In genomic region chr10:63684257-63684936, GRCh38 we compare ENCODE assay signal across 19 cellular contexts.
"Had no signal": no experiment of that assay in that cellular context is flagged by ENCODE, and none has a peak within 500 bp of the region (broad histone marks: within the 10 kb centered on the region; RNA-seq: fewer than 3 reads in every experiment).

No MANE protein-coding gene starts in this region.

- H3K27me3 Mint-ChIP-seq: type B pancreatic cell had no signal

- H3K4me3 ChIP-seq: esophagus muscularis mucosa, gastrocnemius medialis, heart right ventricle, ovary, suprapubic skin, thyroid gland had no signal

- H3K4me3 Mint-ChIP-seq: effector memory CD8-positive, alpha-beta T cell; naive thymus-derived CD4-positive, alpha-beta T cell; type B pancreatic cell had no signal

- H3K9me3 ChIP-seq: esophagus muscularis mucosa, gastrocnemius medialis, heart right ventricle, ovary, suprapubic skin, thyroid gland had no signal

- H3K4me1 ChIP-seq: esophagus muscularis mucosa, thyroid gland had no signal

- FAIRE-seq: islet of Langerhans, small intestine, urothelium cell line had no signal

- ATAC-seq: effector memory CD8-positive, alpha-beta T cell; heart right ventricle; naive thymus-derived CD4-positive, alpha-beta T cell; right cardiac atrium had no signal

- H3K36me3 Mint-ChIP-seq: naive thymus-derived CD4-positive, alpha-beta T cell; type B pancreatic cell had no signal

- H3K27ac ChIP-seq: epithelial cell of prostate, esophagus muscularis mucosa, gastrocnemius medialis, heart right ventricle, ovary, suprapubic skin, thyroid gland had no signal

- H3K9me3 Mint-ChIP-seq: effector memory CD8-positive, alpha-beta T cell; type B pancreatic cell had no signal

- DNase-seq: effector memory CD8-positive, alpha-beta T cell; gastrocnemius medialis; heart right ventricle; hypothalamus; kidney glomerular epithelial cell; mammary epithelial cell; naive thymus-derived CD4-positive, alpha-beta T cell; ovary; right cardiac atrium; small intestine; stimulated activated CD4-positive, alpha-beta T cell treated with anti-CD3 and anti-CD28 coated beads, Interleukin-12 subunit alpha, Interleukin-12 subunit beta, amount 100 ng/mL, for 4 hours; stimulated activated naive CD4-positive, alpha-beta T cell; thyroid gland had no signal

- H3K27ac Mint-ChIP-seq: effector memory CD8-positive, alpha-beta T cell; type B pancreatic cell had no signal
